ENCODE assay signal across 8 cellular contexts in genomic region chr1:234955107-234955731, GRCh38.
DNase-seq lines count a peak whose midpoint lies in the region; ATAC-seq and TF ChIP-seq lines count a peak whose summit lies in the region.

No MANE protein-coding gene starts in this region.

- intact Hi-C loops in CD4-positive, alpha-beta T cell (cut with DNase I, micrococcal nuclease), result no loop called here
- intact Hi-C loops in Right ventricle myocardium superior (cut with DNase I) (no loop called here), MCF 10A (cut with micrococcal nuclease) (no loop called here)

- no peaks in the 10 kb centered on the region for H3K36me3 ChIP-seq in WERI-Rb-1
- H3K36me3 ChIP-seq in H7 (replicated peaks; ENCODE audit: control insufficient read depth, insufficient read depth, low read length), result no peaks in the 10 kb centered on the region

- no peaks in the 10 kb centered on the region for H3K27me3 ChIP-seq in CD4-positive, alpha-beta T cell (ENCODE audit: control insufficient read depth, insufficient read depth, low read length)
- no peaks in the 10 kb centered on the region for H3K27me3 ChIP-seq in WERI-Rb-1 (ENCODE audit: insufficient read depth, low read depth, severe bottlenecking)
- H3K27me3 ChIP-seq in H7 (ENCODE audit: control insufficient read depth, insufficient read depth, low read length), result no peaks in the 10 kb centered on the region

- no peak for DNase-seq in CD4-positive, alpha-beta T cell
- peak; percentile 75 for DNase-seq in WERI-Rb-1
- DNase-seq in Right ventricle myocardium superior, result peak; percentile 86
- peak; percentile 67 for DNase-seq in skeletal muscle cell (ENCODE audit: low read depth)
- DNase-seq in H7, result no peak
- DNase-seq in MCF 10A (ENCODE audit: unreplicated experiment), result no peak

- CTCF ChIA-PET in CD4-positive, alpha-beta T cell (lab: Charles Lee), result no interaction called here
- CTCF ChIA-PET in MCF 10A (lab: Yijun Ruan, JAX), result interaction anchor here (0.6 kb wide), 1 partner anchor 24 kb away, joined by 3 read pairs; no protein-coding TSS in a partner anchor

- no peak overlapping the region for H3K4me3 Mint-ChIP-seq in CD4-positive, alpha-beta T cell
- no peak overlapping the region for H3K4me3 Mint-ChIP-seq in MCF 10A (ENCODE audit: unreplicated experiment)

- H3K9me3 Mint-ChIP-seq in CD4-positive, alpha-beta T cell, result no peaks in the 10 kb centered on the region
- H3K9me3 Mint-ChIP-seq in MCF 10A (ENCODE audit: unreplicated experiment), result no peaks in the 10 kb centered on the region

- POLR2A ChIA-PET in CD4-positive, alpha-beta T cell (lab: Charles Lee), result interaction anchor here (0.7 to 1.8 kb wide), 5 partner anchors 24 to 345 kb away, joined by 3 to 5 read pairs (median 4); partner anchors contain the start of gene IRF2BP2
- POLR2A ChIA-PET in MCF 10A (lab: Yijun Ruan, JAX), result interaction anchor here (0.6 to 1.7 kb wide), 3 partner anchors 10 to 344 kb away, joined by 3 to 5 read pairs (median 4); no protein-coding TSS in a partner anchor

- no peaks in the 10 kb centered on the region for H3K9me3 ChIP-seq in CD4-positive, alpha-beta T cell (ENCODE audit: control insufficient read depth, low read length)
- no peaks in the 10 kb centered on the region for H3K9me3 ChIP-seq in WERI-Rb-1 (ENCODE audit: severe bottlenecking)

- TF ChIP-seq CTCF in CD4-positive, alpha-beta T cell (IDR thresholded peaks at IDR 0.05), result no peak
- peak; percentile 43; the same call in 1 of the 2 replicates for TF ChIP-seq CTCF in WERI-Rb-1 (IDR thresholded peaks at IDR 0.05; ENCODE audit: low read depth, low read length)
- TF ChIP-seq CTCF in MCF 10A (IDR thresholded peaks at IDR 0.05; ENCODE audit: unreplicated experiment), result no peak

- no peak overlapping the region for H3K4me3 ChIP-seq in WERI-Rb-1 (ENCODE audit: low read depth, low read length)
- H3K4me3 ChIP-seq in skeletal muscle cell (ENCODE audit: low read depth, low read length), result no peak overlapping the region
- no peak overlapping the region for H3K4me3 ChIP-seq in H7 (ENCODE audit: insufficient read depth, low read depth, low read length)

- BruUV-seq in MCF 10A (replicated peaks; lab: Mats Ljungman, UMichigan), result no TSS peak

- H3K27ac Mint-ChIP-seq in CD4-positive, alpha-beta T cell, result peak overlapping the region; percentile 40
- no peak overlapping the region for H3K27ac Mint-ChIP-seq in MCF 10A (ENCODE audit: low read depth, unreplicated experiment)

- no peaks in the 10 kb centered on the region for H3K36me3 Mint-ChIP-seq in CD4-positive, alpha-beta T cell (ENCODE audit: low read depth)
- H3K36me3 Mint-ChIP-seq in MCF 10A (ENCODE audit: insufficient read depth, unreplicated experiment), result no peaks in the 10 kb centered on the region

- H3K27me3 Mint-ChIP-seq in CD4-positive, alpha-beta T cell, result no peaks in the 10 kb centered on the region
- H3K27me3 Mint-ChIP-seq in MCF 10A (ENCODE audit: insufficient read depth, unreplicated experiment), result no peaks in the 10 kb centered on the region

- H3K27ac ChIP-seq in CD4-positive, alpha-beta T cell (ENCODE audit: low read depth, low read length), result no peak overlapping the region
- H3K27ac ChIP-seq in WERI-Rb-1, result peak overlapping the region; percentile 34

- peak; percentile 49 for ATAC-seq in CD4-positive, alpha-beta T cell (ENCODE audit: poor library complexity)
- peak; percentile 54 for ATAC-seq in HG03066 (IDR thresholded peaks at IDR 0.05; ENCODE audit: low read depth, unreplicated experiment)
- peak; percentile 90 for ATAC-seq in Right ventricle myocardium superior (ENCODE audit: poor library complexity)
- no peak for ATAC-seq in HG02840 (IDR thresholded peaks at IDR 0.05; ENCODE audit: low FRiP score, unreplicated experiment)

- H3K4me1 Mint-ChIP-seq in CD4-positive, alpha-beta T cell (ENCODE audit: low read depth), result peaks cover 42% of the 10 kb centered on the region
- peaks cover 10% of the 10 kb centered on the region for H3K4me1 Mint-ChIP-seq in MCF 10A (ENCODE audit: insufficient read depth, unreplicated experiment)

Comparison
In these comparisons a context has a peak if more than half of its experiments do, and no peak if none do; other contexts are left out.
1. DNase-seq: peak in WERI-Rb-1 (single experiment), Right ventricle myocardium superior (single experiment) and skeletal muscle cell (single experiment); none in CD4-positive, alpha-beta T cell (0 of 10), H7 (single experiment) and MCF 10A (single experiment).